Comparison of ENCODE assay signal across 8 cellular contexts in the genomic region with DNA sequence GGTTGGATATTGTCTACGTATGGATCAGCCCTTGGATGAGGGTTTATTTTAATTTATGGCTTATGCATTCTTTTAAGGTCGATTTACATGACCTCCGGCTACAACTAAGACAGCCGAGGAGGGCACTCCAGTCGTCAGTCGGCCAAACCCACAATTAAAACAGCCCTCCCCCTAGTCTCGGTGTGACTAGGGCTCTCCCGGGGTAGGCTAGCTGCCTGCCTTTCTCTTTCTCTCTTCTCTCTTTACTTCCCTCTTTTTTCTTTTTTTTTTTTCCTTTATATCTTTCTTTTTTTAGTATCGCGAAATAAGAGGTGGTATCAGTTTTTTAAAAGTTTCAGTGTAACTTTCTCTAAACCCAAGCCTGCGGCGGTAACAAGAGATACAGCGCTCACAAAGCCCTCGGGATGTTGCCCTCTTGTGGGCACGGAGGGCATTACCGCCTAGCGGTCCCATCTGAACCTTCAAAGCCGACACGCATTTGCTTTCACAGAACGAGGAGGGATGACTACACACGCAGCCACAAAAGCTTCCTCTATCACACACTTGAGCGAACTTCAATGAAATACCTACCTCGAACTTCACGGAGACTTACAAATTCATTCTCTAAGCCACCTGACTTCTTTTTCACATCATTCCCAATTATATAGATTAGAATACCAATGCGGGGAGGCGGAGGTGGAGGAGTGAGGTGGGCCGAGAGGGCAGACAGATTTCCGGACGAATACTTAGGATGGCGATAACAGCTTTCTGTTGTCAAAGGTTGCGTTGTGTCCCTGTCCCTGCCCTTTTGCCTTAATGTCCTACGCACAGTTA.
DNase-seq lines count a peak whose midpoint lies in the region; ATAC-seq and TF ChIP-seq lines count a peak whose summit lies in the region.

No MANE protein-coding gene starts in this region.

- H3K4me1 ChIP-seq in colonic mucosa: peaks cover 6% of the 10 kb centered on the region

- ATAC-seq in GM18870 (IDR thresholded peaks at IDR 0.05; ENCODE audit: unreplicated experiment): peak; percentile 98
- peak; percentile 93 for ATAC-seq in HG03139 (IDR thresholded peaks at IDR 0.05; ENCODE audit: unreplicated experiment)
- peak; percentile 94 for ATAC-seq in activated CD4-positive, alpha-beta T cell treated with anti-CD3 and anti-CD28 coated beads for 36 hours
- ATAC-seq in left colon: peak; percentile 70

- H3K27ac ChIP-seq in colonic mucosa: peak overlapping the region; percentile 14

- peaks cover 22% of the 10 kb centered on the region for H3K4me1 Mint-ChIP-seq in activated CD4-positive, alpha-beta T cell treated with anti-CD3 and anti-CD28 coated beads for 36 hours

- H3K27ac Mint-ChIP-seq in activated CD4-positive, alpha-beta T cell treated with anti-CD3 and anti-CD28 coated beads for 36 hours: peak overlapping the region; percentile 67

- peak overlapping the region; percentile 45 for H3K4me3 ChIP-seq in colonic mucosa

- TF ChIP-seq CTCF in AG09319 (IDR thresholded peaks at IDR 0.05; ENCODE audit: low read depth, low read length) (peak; percentile 99), colonic mucosa (IDR thresholded peaks at IDR 0.05) (peak; percentile 93)

- no peaks in the 10 kb centered on the region for H3K36me3 ChIP-seq in colonic mucosa

- H3K4me3 Mint-ChIP-seq in activated CD4-positive, alpha-beta T cell treated with anti-CD3 and anti-CD28 coated beads for 36 hours: peak overlapping the region; percentile 69

- POLR2A ChIA-PET in activated CD4-positive, alpha-beta T cell treated with anti-CD3 and anti-CD28 coated beads for 36 hours (lab: Charles Lee): no interaction called here

- CTCF ChIA-PET in activated CD4-positive, alpha-beta T cell treated with anti-CD3 and anti-CD28 coated beads for 36 hours (lab: Charles Lee): interaction anchor here (0.6 to 2.8 kb wide), 8 partner anchors 8 to 958 kb away, joined by 3 to 20 read pairs (median 3); no protein-coding TSS in a partner anchor

- peaks cover 35% of the 10 kb centered on the region for H3K27me3 ChIP-seq in colonic mucosa

- peak overlapping the region; percentile 69 to 79 for H3K9ac ChIP-seq in colonic mucosa (ENCODE audit: low read depth in 2 of 2, low read length in 2 of 2)

- H3K27me3 Mint-ChIP-seq in activated CD4-positive, alpha-beta T cell treated with anti-CD3 and anti-CD28 coated beads for 36 hours: peaks cover 43% of the 10 kb centered on the region

- no peaks in the 10 kb centered on the region for H3K9me3 ChIP-seq in colonic mucosa

- H3K36me3 Mint-ChIP-seq in activated CD4-positive, alpha-beta T cell treated with anti-CD3 and anti-CD28 coated beads for 36 hours (ENCODE audit: low read depth): peaks cover 2% of the 10 kb centered on the region

- intact Hi-C loops in activated CD4-positive, alpha-beta T cell treated with anti-CD3 and anti-CD28 coated beads for 36 hours (cut with DNase I, micrococcal nuclease): loop anchor here (1.0 to 10.0 kb wide), 4 partner anchors 8 to 1631 kb away; a partner anchor contains a TSS
- intact Hi-C loops in colonic mucosa (cut with DNase I): loop anchor here (5.0 to 10.0 kb wide), 2 partner anchors 771 to 959 kb away; no protein-coding TSS in a partner anchor
- intact Hi-C loops in left colon (cut with DNase I, micrococcal nuclease): no loop called here

- peak; percentile 49 for DNase-seq in AG09319 (ENCODE audit: extremely low read depth, low read depth)
- DNase-seq in NCI-H226: peak; percentile 82
- peak; percentile 93 for DNase-seq in activated CD4-positive, alpha-beta T cell treated with anti-CD3 and anti-CD28 coated beads for 36 hours
- peak; percentile 92 for DNase-seq in colonic mucosa
- peak; percentile 76 to 90 for DNase-seq in left colon
- DNase-seq in stimulated activated CD4-positive, alpha-beta T cell treated with anti-CD3 and anti-CD28 coated beads, Interleukin-1b, Interleukin-23, amount 100 ng/mL, for 4 hours (ENCODE audit: low read depth in 2 of 2): peak; percentile 66 to 82

- no peaks in the 10 kb centered on the region for H3K9me3 Mint-ChIP-seq in activated CD4-positive, alpha-beta T cell treated with anti-CD3 and anti-CD28 coated beads for 36 hours (ENCODE audit: low read depth)

Comparison
In these comparisons a context has a peak if more than half of its experiments do, and no peak if none do; other contexts are left out.
1. Peak in every context shown above with its lines: DNase-seq, ATAC-seq, H3K4me3 ChIP-seq and H3K27ac ChIP-seq.
2. intact Hi-C loops: an anchor here in activated CD4-positive, alpha-beta T cell treated with anti-CD3 and anti-CD28 coated beads for 36 hours (1.0 to 10.0 kb wide) and colonic mucosa (5.0 to 10.0 kb wide); none called in left colon.